Comparison of ENCODE assay signal across 24 cellular contexts in genomic region chr7:38565289-38565688, GRCh38.
"Had no signal": no experiment of that assay in that cellular context is flagged by ENCODE, and none has a peak within 500 bp of the region (broad histone marks: within the 10 kb centered on the region; RNA-seq: fewer than 3 reads in every experiment).

No MANE protein-coding gene starts in this region.

- H3K27me3 ChIP-seq: dorsolateral prefrontal cortex, esophagus muscularis mucosa, gastrocnemius medialis, heart right ventricle, neutrophil, transverse colon had no signal

- ATAC-seq: gastrocnemius medialis; heart right ventricle; naive thymus-derived CD4-positive, alpha-beta T cell; psoas muscle; sciatic nerve; stimulated activated naive B cell treated with anti-CD40 and anti-IgM and Interleukin-4, amounts not matched to agents 10 μg/mL and 1 μg/mL and 100 μg/mL, for 72 hours; stimulated activated naive CD8-positive, alpha-beta T cell treated with anti-CD3 and anti-CD28 coated beads, Interleukin-15, amount 100 ng/mL, for 72 hours had no signal

- DNase-seq: cortex of kidney; dorsolateral prefrontal cortex; effector CD8-positive, alpha-beta T cell; gastrocnemius medialis; heart right ventricle; hypothalamus; kidney glomerular epithelial cell; mesendoderm; naive thymus-derived CD4-positive, alpha-beta T cell; nephron progenitor cell; psoas muscle; retina; stimulated activated CD4-positive, alpha-beta T cell treated with anti-CD3 and anti-CD28 coated beads, Interleukin-2, amount 100 ng/mL, for 24 hours; stimulated activated CD4-positive, alpha-beta T cell treated with anti-CD3 and anti-CD28 coated beads, Interleukin-4, amount 100 ng/mL, for 4 hours; stimulated activated naive B cell treated with anti-CD40 and anti-IgM and Interleukin-4, amounts not matched to agents 10 μg/mL and 1 μg/mL and 100 μg/mL, for 72 hours; stimulated activated naive CD8-positive, alpha-beta T cell treated with anti-CD3 and anti-CD28 coated beads, Interleukin-15, amount 100 ng/mL, for 72 hours; transverse colon had no signal

- H3K9me3 ChIP-seq: esophagus muscularis mucosa, gastrocnemius medialis, neutrophil, psoas muscle, thoracic aorta, transverse colon had no signal

- FAIRE-seq: endometrium, islet of Langerhans had no signal

- H3K4me1 ChIP-seq: esophagus muscularis mucosa, gastrocnemius medialis, heart right ventricle, psoas muscle, transverse colon had no signal

- H3K27ac ChIP-seq: dorsolateral prefrontal cortex, epithelial cell of prostate, esophagus muscularis mucosa, gastrocnemius medialis, heart right ventricle, neutrophil, psoas muscle, thoracic aorta, transverse colon had no signal

- H3K4me3 ChIP-seq: dorsolateral prefrontal cortex, esophagus muscularis mucosa, gastrocnemius medialis, heart right ventricle, psoas muscle, thoracic aorta, transverse colon had no signal

- H3K36me3 ChIP-seq: esophagus muscularis mucosa, gastrocnemius medialis, heart right ventricle, neutrophil, thoracic aorta, transverse colon had no signal
